8 cellular contexts compared by ENCODE assay signal in the genomic region with DNA sequence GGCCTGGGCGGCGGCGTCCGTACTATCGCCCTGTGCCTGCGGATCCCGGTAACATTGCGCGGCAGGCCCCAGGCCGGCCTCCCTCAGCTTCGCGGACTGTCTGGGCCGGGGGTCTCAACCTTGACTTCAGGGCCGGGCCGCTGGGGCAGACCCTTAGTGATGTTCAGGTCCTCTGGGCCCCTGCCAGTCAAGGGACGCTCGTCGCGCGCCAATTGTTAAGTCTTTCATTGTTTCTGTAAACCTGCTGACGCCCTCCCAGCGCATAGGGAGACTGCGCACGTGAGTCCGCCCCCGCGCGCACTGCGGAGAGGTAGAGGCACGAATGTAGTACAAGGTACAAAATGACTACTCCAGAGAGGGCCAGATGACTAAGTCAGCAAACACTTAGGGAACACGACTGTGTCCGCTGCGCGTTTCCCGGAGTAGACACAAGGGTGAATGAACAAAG. TPM values are rescaled to one million over a fixed set of nuclear protein-coding genes. Genes with fewer than 3 reads are reported as not detected.
A peak's percentile ranks its signal among the peaks of the same experiment; 100 is the strongest.
DNase-seq lines count a peak whose midpoint lies in the region; ATAC-seq and TF ChIP-seq lines count a peak whose summit lies in the region.

No MANE protein-coding gene starts in this region.

- ATAC-seq in GM18868 (IDR thresholded peaks at IDR 0.05; ENCODE audit: unreplicated experiment) (peak; percentile 15), HG03442 (IDR thresholded peaks at IDR 0.05; ENCODE audit: unreplicated experiment) (peak; percentile 26)

- H3K79me2 ChIP-seq in smooth muscle cell (ENCODE audit: low read depth): peaks cover 33% of the 10 kb centered on the region

- in situ Hi-C loops in astrocyte of the spinal cord (cut with HindIII; ENCODE audit: low sequenced_read_pairs): no loop called here

- POLR2A ChIA-PET in AG04449 (lab: Yijun Ruan, JAX): interaction anchor here (1.2 to 3.7 kb wide), 2 partner anchors 13 to 73 kb away, joined by 3 to 20 read pairs; no protein-coding TSS in a partner anchor

- H3K4me3 ChIP-seq in AG04449 (ENCODE audit: low read depth, low read length) (peak overlapping the region; percentile 78), astrocyte of the spinal cord (ENCODE audit: low read depth, low read length) (peak overlapping the region; percentile 65), iPS-20b (ENCODE audit: low read length) (peak overlapping the region; percentile 83), smooth muscle cell (peak overlapping the region; percentile 80)

- H3K4me2 ChIP-seq in smooth muscle cell: peak overlapping the region; percentile 95

- DNase-seq in AG04449 (ENCODE audit: low read depth, low spot score) (no peak), SK-N-DZ (ENCODE audit: low spot score) (peak; percentile 64), astrocyte of the spinal cord (ENCODE audit: low read depth, low spot score) (peak; percentile 56), smooth muscle cell (lab: John Stamatoyannopoulos, UW; ENCODE audit: unreplicated experiment) (no peak), SKM-1 (lab: John Stamatoyannopoulos, UW; ENCODE audit: unreplicated experiment) (no peak)

- H3K27ac ChIP-seq in iPS-20b (ENCODE audit: low read length): no peak overlapping the region
- H3K27ac ChIP-seq in smooth muscle cell (ENCODE audit: low read depth): no peak overlapping the region

- H3K9me3 ChIP-seq in iPS-20b (ENCODE audit: insufficient read depth, low read depth, low read length) (no peaks in the 10 kb centered on the region), smooth muscle cell (replicated peaks; ENCODE audit: low read depth) (no peaks in the 10 kb centered on the region)

- H3K4me1 ChIP-seq in iPS-20b (ENCODE audit: insufficient read depth, low read length) (no peaks in the 10 kb centered on the region), smooth muscle cell (ENCODE audit: low read depth) (peaks cover 12% of the 10 kb centered on the region)

- peaks cover 25% of the 10 kb centered on the region for H4K20me1 ChIP-seq in smooth muscle cell (ENCODE audit: low read depth)

- CTCF ChIA-PET in AG04449 (lab: Yijun Ruan, JAX): interaction anchor here (1.1 to 10.0 kb wide), 4 partner anchors 14 to 342 kb away, joined by 3 to 225 read pairs (median 4); no protein-coding TSS in a partner anchor

- TF ChIP-seq CTCF in AG04449 (IDR thresholded peaks at IDR 0.05; ENCODE audit: insufficient read depth, low read length, missing control alignments) (no peak), astrocyte of the spinal cord (IDR thresholded peaks at IDR 0.05; ENCODE audit: low read depth, low read length) (no peak), smooth muscle cell (IDR thresholded peaks at IDR 0.05; ENCODE audit: borderline replicate concordance, insufficient read depth, poor library complexity, severe bottlenecking) (no peak)

- H3K9ac ChIP-seq in iPS-20b (ENCODE audit: low read depth, low read length): peak overlapping the region; percentile 68; the same call in 1 of the 2 replicates
- H3K9ac ChIP-seq in smooth muscle cell (ENCODE audit: low read depth): peak overlapping the region; percentile 73

- H2AFZ ChIP-seq in smooth muscle cell (ENCODE audit: low read depth): peak overlapping the region; percentile 100

- H3K36me3 ChIP-seq in iPS-20b (ENCODE audit: insufficient read depth, low read depth, low read length) (peaks cover 7% of the 10 kb centered on the region; the same call in 1 of the 2 replicates), smooth muscle cell (ENCODE audit: low read depth) (no peaks in the 10 kb centered on the region)

- WGBS in smooth muscle cell (ENCODE audit: low lambda C conversion rate): 28% methylated on average over 35 of the region's 35 CpGs

- peaks cover 5% of the 10 kb centered on the region for H3F3A ChIP-seq in smooth muscle cell (ENCODE audit: low read depth)

- H3K27me3 ChIP-seq in iPS-20b (ENCODE audit: insufficient read depth, low read length) (no peaks in the 10 kb centered on the region; the same call in 1 of the 2 replicates), smooth muscle cell (ENCODE audit: low read depth) (no peaks in the 10 kb centered on the region)

RNA-seq across cellular contexts. Expression of gene HDHD5, which starts 0.5 kb away (rescaled TPM):
- polyA plus RNA-seq in SK-N-DZ (2014; cell fraction: cytosol; rRNA removed): 130 and 163 TPM in 2 replicates
- polyA plus RNA-seq in SK-N-DZ (2014; cell fraction: nucleus; rRNA removed): 108 and 111 TPM in 2 replicates
- total RNA-seq in smooth muscle cell: 18.9 and 25.5 TPM in 2 replicates
- polyA plus RNA-seq in smooth muscle cell: 52.1 and 53.5 TPM in 2 replicates

RNA-seq across cellular contexts. Expression of gene TMEM121B, which starts 38.4 kb away (rescaled TPM):
- polyA plus RNA-seq in SK-N-DZ (2014; cell fraction: cytosol; rRNA removed): 8.1 and 9.7 TPM in 2 replicates
- 5.8 and 6.9 TPM in 2 replicates for polyA plus RNA-seq in SK-N-DZ (2014; cell fraction: nucleus; rRNA removed)
- total RNA-seq in smooth muscle cell: 0.09 TPM in 1 of 2 replicates, not detected in the other
- 0.15 and 0.54 TPM in 2 replicates for polyA plus RNA-seq in smooth muscle cell

RNA-seq across cellular contexts. Expression of gene ADA2, which starts 59.7 kb away (rescaled TPM):
- 0.66 and 1.1 TPM in 2 replicates for polyA plus RNA-seq in SK-N-DZ (2014; cell fraction: cytosol; rRNA removed)
- polyA plus RNA-seq in SK-N-DZ (2014; cell fraction: nucleus; rRNA removed): 0.11 and 0.15 TPM in 2 replicates
- 14.6 and 14.9 TPM in 2 replicates for total RNA-seq in smooth muscle cell
- 16.9 and 17.7 TPM in 2 replicates for polyA plus RNA-seq in smooth muscle cell

Comparison
In these comparisons a context has a peak if more than half of its experiments do, and no peak if none do; other contexts are left out.
1. DNase-seq: peak in SK-N-DZ (single experiment) and astrocyte of the spinal cord (single experiment); none in AG04449 (single experiment), smooth muscle cell (single experiment) and SKM-1 (single experiment).
2. Peak in every context shown above with its lines, with median percentiles within 50 percentile points of each other: H3K4me3 ChIP-seq.